8 cellular contexts compared by ENCODE assay signal in genomic region chr3:120348981-120349818, GRCh38. TPM values are rescaled to one million over a fixed set of nuclear protein-coding genes. Genes with fewer than 3 reads are reported as not detected.
A peak's percentile ranks its signal among the peaks of the same experiment; 100 is the strongest.
DNase-seq lines count a peak whose midpoint lies in the region; ATAC-seq and TF ChIP-seq lines count a peak whose summit lies in the region.

Gene LRRC58, minus strand, starts transcription at chr3:120349354. Its CDS starts 111 bp downstream, at chr3:120349243.

- H3K4me1 ChIP-seq in PC-9 (replicated peaks; ENCODE audit: insufficient read depth) (peaks cover 25% of the 10 kb centered on the region), esophagus (ENCODE audit: control insufficient read depth in 2 of 2, insufficient read depth in 2 of 2, low read length in 1 of 2) (no peaks in the 10 kb centered on the region), muscle layer of colon (ENCODE audit: insufficient read depth, low read length) (peaks cover 28% of the 10 kb centered on the region)

- H3K27me3 ChIP-seq in PC-9 (ENCODE audit: insufficient read depth, low read depth): no peaks in the 10 kb centered on the region
- H3K27me3 ChIP-seq in esophagus (ENCODE audit: control insufficient read depth in 1 of 2, insufficient read depth in 2 of 2, low read length in 2 of 2): no peaks in the 10 kb centered on the region
- H3K27me3 ChIP-seq in muscle layer of colon (ENCODE audit: control insufficient read depth in 1 of 2, insufficient read depth in 2 of 2, low read length in 2 of 2): no peaks in the 10 kb centered on the region

- peak within 1 kb of the TSS; percentile 93 for H3K4me2 ChIP-seq in PC-9

- peak within 1 kb of the TSS; percentile 90 for H3K9ac ChIP-seq in muscle layer of colon (ENCODE audit: low read length)

- intact Hi-C loops in PC-9 (cut with micrococcal nuclease; ENCODE audit: unreplicated experiment): loop anchor here (1.0 kb wide), 2 partner anchors 210 to 255 kb away; partner anchors contain the start of gene GSK3B

- peak within 1 kb of the TSS; percentile 60 for H3K27ac ChIP-seq in PC-9
- peak within 1 kb of the TSS; percentile 93 to 94 for H3K27ac ChIP-seq in esophagus (ENCODE audit: low read depth in 2 of 2, low read length in 1 of 2)
- peak within 1 kb of the TSS; percentile 93 for H3K27ac ChIP-seq in muscle layer of colon (ENCODE audit: low read depth, low read length)

- DNase-seq in DMS79 treated with DMSO at 0.1 percent for 48 hours (lab: John Stamatoyannopoulos, UW) (peak; percentile 85), KBM-7 (peak; percentile 91), PC-9 (peak; percentile 77 to 95)
- peak; percentile 90 for DNase-seq in activated T-cell treated with anti-CD3 and anti-CD28 coated beads, Interleukin-2, amount 50 U/mL, for 1 hour
- peak; percentile 64 for DNase-seq in stimulated activated CD8-positive, alpha-beta memory T cell treated with anti-CD3 and anti-CD28 coated beads, Interleukin-7, amount 100 ng/mL, for 24 hours (ENCODE audit: low read depth)

- in situ Hi-C loops in KBM-7 (cut with MboI; ENCODE audit: low pct_unique_long_range_greater_than_20kb, low sequenced_read_pairs): no loop called here

- no peaks in the 10 kb centered on the region for H3K9me3 ChIP-seq in PC-9 (ENCODE audit: insufficient read depth, low read depth)
- no peaks in the 10 kb centered on the region for H3K9me3 ChIP-seq in esophagus (ENCODE audit: control insufficient read depth in 2 of 2, insufficient read depth in 1 of 2, low read depth in 1 of 2, low read length in 1 of 2)
- H3K9me3 ChIP-seq in muscle layer of colon (ENCODE audit: low read length): no peaks in the 10 kb centered on the region

- H4K20me1 ChIP-seq in PC-9 (ENCODE audit: insufficient read depth): peaks cover 2% of the 10 kb centered on the region

- no TSS peak for BruUV-seq in PC-9 (replicated peaks; lab: Mats Ljungman, UMichigan)

- H3K4me3 ChIP-seq in PC-9 (peak within 1 kb of the TSS; percentile 82), esophagus (ENCODE audit: low read depth in 1 of 2, low read length in 2 of 2) (peak within 1 kb of the TSS; percentile 64 to 85), muscle layer of colon (ENCODE audit: low read depth in 1 of 2, low read length in 2 of 2) (peak within 1 kb of the TSS; percentile 62 to 90)

- POLR2A ChIA-PET in PC-9 (lab: Charles Lee; ENCODE audit: unreplicated experiment): interaction anchor here (0.5 to 0.7 kb wide), 7 partner anchors 100 to 1091 kb away, joined by 3 to 9 read pairs (median 7); partner anchors contain the start of gene TMEM39A

- TF ChIP-seq CTCF in PC-9 (conservative IDR thresholded peaks at IDR 0.05): no peak; the same call in 1 of the 2 replicates

- H3K79me2 ChIP-seq in PC-9 (ENCODE audit: low read depth): peaks cover 50% of the 10 kb centered on the region

- H2AFZ ChIP-seq in PC-9: peak within 1 kb of the TSS; percentile 95

- peaks cover 9% of the 10 kb centered on the region for H3F3A ChIP-seq in PC-9 (ENCODE audit: insufficient read depth, low read depth)

- CTCF ChIA-PET in PC-9 (lab: Charles Lee): interaction anchor here (0.7 to 1.5 kb wide), 3 partner anchors 191 to 210 kb away, joined by 4 to 6 read pairs (median 4); no protein-coding TSS in a partner anchor

- peak; percentile 90 for ATAC-seq in GM21723 (IDR thresholded peaks at IDR 0.05; ENCODE audit: unreplicated experiment)

- 0% methylated on average over 76 to 94 of the region's 94 CpGs for WGBS in esophagus, 2 donors

- no peaks in the 10 kb centered on the region; the same call in 1 of the 2 replicates for H3K36me3 ChIP-seq in PC-9 (ENCODE audit: low read depth)
- no peaks in the 10 kb centered on the region for H3K36me3 ChIP-seq in esophagus (ENCODE audit: control insufficient read depth in 2 of 2, insufficient read depth in 2 of 2, low read length in 1 of 2)
- H3K36me3 ChIP-seq in muscle layer of colon (ENCODE audit: insufficient read depth, low read length): peaks cover 5% of the 10 kb centered on the region

- H3K9me2 ChIP-seq in PC-9 (ENCODE audit: insufficient read depth): no peaks in the 10 kb centered on the region

RNA-seq across cellular contexts. Expression of gene LRRC58, which starts in this region (rescaled TPM):
- total RNA-seq in PC-9 (2021): 22.2 and 28.9 TPM in 2 replicates
- 1 to 10 TPM; 2.7 to 5.0 TPM for polyA plus RNA-seq in esophagus

Comparison
In these comparisons a context has a peak if more than half of its experiments do, and no peak if none do; other contexts are left out.
1. Peak in every context shown above with its lines: DNase-seq, ATAC-seq, H3K4me3 ChIP-seq and H3K27ac ChIP-seq.